In the genomic region with DNA sequence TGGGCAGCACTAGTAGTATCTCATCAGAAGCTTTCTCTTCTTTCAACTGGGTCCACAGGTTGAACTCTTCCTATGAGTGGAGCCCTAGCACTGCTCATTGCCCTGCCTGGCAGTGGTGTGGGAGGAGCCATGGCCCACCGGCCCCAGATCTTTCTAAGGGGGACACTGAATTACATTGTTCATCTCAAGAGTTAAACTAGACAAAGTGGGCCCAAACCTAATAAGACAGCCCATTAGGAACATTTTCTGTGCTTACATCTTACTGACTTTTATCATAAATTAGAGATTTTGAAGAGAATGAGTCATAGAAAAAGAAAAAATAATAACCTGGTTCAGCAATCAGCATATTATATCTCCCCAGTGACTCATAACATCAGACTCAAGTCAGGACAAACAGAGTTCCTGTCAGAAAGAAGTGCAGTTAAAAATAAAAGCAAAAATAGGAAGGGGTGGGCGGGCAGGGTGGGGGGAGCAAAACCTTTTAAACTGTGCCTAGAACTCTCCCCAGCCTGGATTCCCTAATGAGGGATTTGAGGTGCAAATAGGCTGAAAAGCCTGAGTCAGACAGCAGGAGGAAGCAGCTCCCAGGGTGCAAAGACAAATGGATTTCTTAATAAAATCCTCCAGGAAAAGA, we compare ENCODE assay signal across 1 cellular context.
A peak's percentile ranks its signal among the peaks of the same experiment; 100 is the strongest.
TF ChIP-seq lines count a peak whose summit lies in the region.

No MANE protein-coding gene starts in this region.

TF ChIP-seq in HEK293, 187 proteins besides CTCF, POLR2A, EP300 and RAD21 (continued from another document):
- TF ChIP-seq, protein P1, sequence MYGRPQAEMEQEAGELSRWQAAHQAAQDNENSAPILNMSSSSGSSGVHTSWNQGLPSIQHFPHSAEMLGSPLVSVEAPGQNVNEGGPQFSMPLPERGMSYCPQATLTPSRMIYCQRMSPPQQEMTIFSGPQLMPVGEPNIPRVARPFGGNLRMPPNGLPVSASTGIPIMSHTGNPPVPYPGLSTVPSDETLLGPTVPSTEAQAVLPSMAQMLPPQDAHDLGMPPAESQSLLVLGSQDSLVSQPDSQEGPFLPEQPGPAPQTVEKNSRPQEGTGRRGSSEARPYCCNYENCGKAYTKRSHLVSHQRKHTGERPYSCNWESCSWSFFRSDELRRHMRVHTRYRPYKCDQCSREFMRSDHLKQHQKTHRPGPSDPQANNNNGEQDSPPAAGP (tag by site-specific recombination; IDR thresholded peaks at IDR 0.05) = no peak
- no peak for TF ChIP-seq YY1 (tag by site-specific recombination; IDR thresholded peaks at IDR 0.05)
- TF ChIP-seq ZNF664 (tag by site-specific recombination; IDR thresholded peaks at IDR 0.05) = 0 out of 2 replicates have a peak, but pooled peaks have one; percentile 12
- TF ChIP-seq ZNF280D (tag by site-specific recombination; IDR thresholded peaks at IDR 0.05) = no peak
- peak; percentile 50 for TF ChIP-seq ZBTB20 (tag by site-specific recombination; IDR thresholded peaks at IDR 0.05)
- TF ChIP-seq SCRT2 (tag by site-specific recombination; IDR thresholded peaks at IDR 0.05) = 0 out of 2 replicates have a peak, but pooled peaks have one; percentile 59
